In the genomic region with DNA sequence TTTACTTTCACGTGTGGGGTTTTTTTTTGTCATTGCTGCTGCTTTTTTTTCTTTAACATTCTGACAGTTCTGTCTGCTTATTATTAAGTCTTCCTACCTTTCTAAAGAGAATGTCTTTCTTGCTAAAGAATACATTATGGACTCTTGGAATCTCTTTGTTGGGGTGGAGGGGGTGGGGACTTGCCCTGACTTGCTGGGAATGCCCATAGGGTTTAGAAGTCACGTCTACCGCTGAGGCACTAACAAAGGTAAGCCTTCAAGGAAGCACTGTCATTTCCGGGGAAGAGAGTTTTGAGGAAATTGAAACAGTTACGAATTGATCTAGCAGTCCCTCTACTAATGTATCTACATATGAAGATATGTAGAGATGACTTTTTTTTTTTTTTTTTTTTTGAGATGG, we compare ENCODE assay signal across 8 cellular contexts. TPM values are rescaled to one million over a fixed set of nuclear protein-coding genes. Genes with fewer than 3 reads are reported as not detected.
DNase-seq lines count a peak whose midpoint lies in the region; ATAC-seq and TF ChIP-seq lines count a peak whose summit lies in the region.

No MANE protein-coding gene starts in this region.

- BruUV-seq in mammary epithelial cell (replicated peaks; lab: Mats Ljungman, UMichigan), result no TSS peak

- intact Hi-C loops in mammary epithelial cell (cut with micrococcal nuclease), result loop anchor here (1.0 kb wide), 1 partner anchor 38 kb away; no protein-coding TSS in a partner anchor

- no peaks in the 10 kb centered on the region for H4K20me1 ChIP-seq in mammary epithelial cell (ENCODE audit: insufficient read depth, low read length)

- CTCF ChIA-PET in mammary epithelial cell (lab: Charles Lee; ENCODE audit: low non-redundant PET), result no interaction called here

- peaks cover 35% of the 10 kb centered on the region for H3K4me1 ChIP-seq in mammary epithelial cell (ENCODE audit: insufficient read depth, low read length)

- H3K4me3 Mint-ChIP-seq in nephron, result no peak overlapping the region

- 9% methylated on average over 5 of the region's 5 CpGs for WGBS in mammary epithelial cell (ENCODE audit: low coverage, missing lambda C conversion rate)

- no peaks in the 10 kb centered on the region for H3K27me3 Mint-ChIP-seq in nephron (ENCODE audit: low read depth)

- H3K27me3 ChIP-seq in mammary epithelial cell (ENCODE audit: insufficient read depth, low read length), result no peaks in the 10 kb centered on the region

- in situ Hi-C loops in mammary epithelial cell (cut with MboI; ENCODE audit: low sequenced_read_pairs in 2 of 2), result no loop called here

- H3K4me1 Mint-ChIP-seq in nephron, result peaks cover 38% of the 10 kb centered on the region

- peaks cover 17% of the 10 kb centered on the region for H3K36me3 Mint-ChIP-seq in nephron (ENCODE audit: low read depth)

- H3K4me2 ChIP-seq in mammary epithelial cell (ENCODE audit: insufficient read depth, low read depth, low read length), result peak overlapping the region; percentile 75

- H3K9me3 ChIP-seq in mammary epithelial cell (replicated peaks; ENCODE audit: insufficient read depth, low read length), result no peaks in the 10 kb centered on the region

- DNase-seq in AG10803 (ENCODE audit: low read depth) (no peak), LoVo (ENCODE audit: low spot score) (peak; percentile 28), mammary epithelial cell (peak; percentile 97), KG1 (lab: John Stamatoyannopoulos, UW) (no peak), NCI-H748 treated with DMSO at 0.1 percent for 48 hours (lab: John Stamatoyannopoulos, UW) (no peak), NCI-H446 treated with DMSO at 0.1 percent for 48 hours (lab: John Stamatoyannopoulos, UW) (no peak)

- H3K27ac Mint-ChIP-seq in nephron, result peak overlapping the region; percentile 21 to 47 (median 42)

- peak overlapping the region; percentile 98 for H3K27ac ChIP-seq in mammary epithelial cell (ENCODE audit: insufficient read depth, low read depth, low read length)

- no peaks in the 10 kb centered on the region for H3K36me3 ChIP-seq in mammary epithelial cell (ENCODE audit: insufficient read depth, low read length)

- H3K4me3 ChIP-seq in AG10803 (ENCODE audit: low read length) (peak overlapping the region; percentile 18), mammary epithelial cell (replicated peaks in 1 of 3; ENCODE audit: insufficient read depth in 1 of 3, low read depth in 2 of 3, low read length in 3 of 3) (peak overlapping the region in 1 of 3 experiments; percentile 18)

- no peak for ATAC-seq in HG02885 (IDR thresholded peaks at IDR 0.05; ENCODE audit: poor library complexity, unreplicated experiment)

- TF ChIP-seq CTCF in AG10803 (conservative IDR thresholded peaks at IDR 0.05; ENCODE audit: low read length) (no peak), mammary epithelial cell (conservative IDR thresholded peaks at IDR 0.05 in 1 of 2, IDR thresholded peaks at IDR 0.05 in 1 of 2; ENCODE audit: extremely low read depth in 1 of 2, insufficient read depth in 1 of 2, low read depth in 1 of 2, low read length in 2 of 2) (no peak), nephron (IDR thresholded peaks at IDR 0.05; ENCODE audit: unreplicated experiment in 3 of 3) (no peak)

- H3K79me2 ChIP-seq in mammary epithelial cell (ENCODE audit: insufficient read depth, low read length), result peaks cover 68% of the 10 kb centered on the region

- peak overlapping the region; percentile 92 for H3K9ac ChIP-seq in mammary epithelial cell (ENCODE audit: insufficient read depth, low read length)

- no peaks in the 10 kb centered on the region for H3K9me3 Mint-ChIP-seq in nephron

- dilution Hi-C loops in mammary epithelial cell (cut with HindIII; ENCODE audit: low sequenced_read_pairs), result no loop called here

- no peak overlapping the region for H2AFZ ChIP-seq in mammary epithelial cell (ENCODE audit: low read depth, low read length)

RNA-seq across cellular contexts. Expression of gene CD99, which starts 19.4 kb away (rescaled TPM):
- total RNA-seq in mammary epithelial cell, result 10 to 100 TPM; 27.0 to 66.4 TPM
- polyA plus RNA-seq in mammary epithelial cell, result 91.6 TPM
- 122 TPM for polyA minus RNA-seq in mammary epithelial cell

RNA-seq across cellular contexts. Expression of gene XG, which starts 41.3 kb away (rescaled TPM):
- 1 to 10 TPM; 2.2 to 7.2 TPM for total RNA-seq in mammary epithelial cell
- 0.11 TPM for polyA plus RNA-seq in mammary epithelial cell
- not detected for polyA minus RNA-seq in mammary epithelial cell

Comparison
In these comparisons a context has a peak if more than half of its experiments do, and no peak if none do; other contexts are left out.
1. DNase-seq: peak in LoVo (single experiment) and mammary epithelial cell (single experiment); none in AG10803 (single experiment), KG1 (single experiment), NCI-H748 treated with DMSO at 0.1 percent for 48 hours (single experiment) and NCI-H446 treated with DMSO at 0.1 percent for 48 hours (single experiment).